In genomic region chr18:49813321-49814146, GRCh38 we compare ENCODE assay signal across 8 cellular contexts. TPM values are rescaled to one million over a fixed set of nuclear protein-coding genes. Genes with fewer than 3 reads are reported as not detected.
A peak's percentile ranks its signal among the peaks of the same experiment; 100 is the strongest.
DNase-seq lines count a peak whose midpoint lies in the region; TF ChIP-seq lines count a peak whose summit lies in the region.

ACAA2 (minus strand) TSS chr18:49813533; CDS start chr18:49813484, 49 bp downstream.

- H3K36me3 Mint-ChIP-seq in nephron progenitor cell (ENCODE audit: low read depth), result peaks cover 47% of the 10 kb centered on the region

- H3K4me1 Mint-ChIP-seq in nephron progenitor cell, result peaks cover 35% of the 10 kb centered on the region

- no peak for TF ChIP-seq CTCF in fibroblast of pulmonary artery (IDR thresholded peaks at IDR 0.05; ENCODE audit: low read length, missing control alignments)
- TF ChIP-seq CTCF in nephron progenitor cell (IDR thresholded peaks at IDR 0.05), result no peak
- TF ChIP-seq CTCF in stomach (IDR thresholded peaks at IDR 0.05), result no peak

- H2AFZ ChIP-seq in GM23248 (peak within 1 kb of the TSS; percentile 92), Karpas-422 (ENCODE audit: low read length) (peak within 1 kb of the TSS; percentile 97)

- peaks cover 12% of the 10 kb centered on the region for H3F3A ChIP-seq in GM23248 (ENCODE audit: insufficient read depth)

- H4K20me1 ChIP-seq in GM23248 (ENCODE audit: insufficient read depth), result no peaks in the 10 kb centered on the region
- no peaks in the 10 kb centered on the region for H4K20me1 ChIP-seq in Karpas-422 (ENCODE audit: insufficient read depth, low read depth, low read length)

- WGBS in GM23248 (ENCODE audit: low coverage in 1 of 2, low lambda C conversion rate in 2 of 2, missing lambda C conversion rate in 2 of 2), 2 experiments, result 1% methylated on average over 38 to 70 of the region's 74 CpGs
- 0 to 1% (median 1%) methylated on average over 40 to 74 of the region's 74 CpGs for WGBS in stomach, 5 donors

- H3K4me3 Mint-ChIP-seq in nephron progenitor cell, result peak within 1 kb of the TSS; percentile 97

- H3K79me2 ChIP-seq in GM23248 (ENCODE audit: insufficient read depth), result peaks cover 76% of the 10 kb centered on the region
- H3K79me2 ChIP-seq in Karpas-422 (ENCODE audit: low read length), result peaks cover 47% of the 10 kb centered on the region

- H3K36me3 ChIP-seq in GM23248 (ENCODE audit: low read depth) (no peaks in the 10 kb centered on the region; the same call in 1 of the 2 replicates), Karpas-422 (ENCODE audit: insufficient read depth, low read length) (no peaks in the 10 kb centered on the region), stomach (no peaks in the 10 kb centered on the region)

- H3K27me3 ChIP-seq in GM23248 (replicated peaks; ENCODE audit: insufficient read depth) (no peaks in the 10 kb centered on the region), Karpas-422 (ENCODE audit: low read length) (no peaks in the 10 kb centered on the region), stomach (no peaks in the 10 kb centered on the region)

- intact Hi-C loops in stomach (cut with DNase I; ENCODE audit: low total_unique reads), result no loop called here

- H3K27ac Mint-ChIP-seq in nephron progenitor cell, result peak within 1 kb of the TSS; percentile 99

- peaks cover 4% of the 10 kb centered on the region for H3K27me3 Mint-ChIP-seq in nephron progenitor cell (ENCODE audit: low read depth, poor library complexity)

- H3K9me3 Mint-ChIP-seq in nephron progenitor cell, result peaks cover 30% of the 10 kb centered on the region

- no peaks in the 10 kb centered on the region for H3K9me3 ChIP-seq in GM23248 (ENCODE audit: low read depth)
- peaks cover 3% of the 10 kb centered on the region; the same call in 1 of the 2 replicates for H3K9me3 ChIP-seq in Karpas-422 (ENCODE audit: low read length)
- H3K9me3 ChIP-seq in stomach, result peaks cover 0 to 11% (median 3%) of the 10 kb centered on the region in 4 donors

- H3K27ac ChIP-seq in GM23248, result peak within 1 kb of the TSS; percentile 90
- peak within 1 kb of the TSS; percentile 89 for H3K27ac ChIP-seq in Karpas-422 (ENCODE audit: low read length)
- peak within 1 kb of the TSS; percentile 94 to 98 (median 96) for H3K27ac ChIP-seq in stomach

- H3K9me2 ChIP-seq in GM23248 (ENCODE audit: insufficient read depth), result no peaks in the 10 kb centered on the region
- H3K9me2 ChIP-seq in Karpas-422 (replicated peaks; ENCODE audit: insufficient read depth, low read length), result no peaks in the 10 kb centered on the region

- no peak for TF ChIP-seq EP300 in stomach (IDR thresholded peaks at IDR 0.05)

- in situ Hi-C loops in GM23248 (cut with MboI), result no loop called here

- peak within 1 kb of the TSS; percentile 99 for H3K9ac ChIP-seq in GM23248
- peak within 1 kb of the TSS; percentile 88 for H3K9ac ChIP-seq in Karpas-422 (ENCODE audit: low read length)

- H3K4me2 ChIP-seq in GM23248 (ENCODE audit: unreplicated experiment), result peak within 1 kb of the TSS; percentile 93
- H3K4me2 ChIP-seq in Karpas-422 (ENCODE audit: low read depth, low read length, poor library complexity, severe bottlenecking), result peak within 1 kb of the TSS; percentile 95

- peak; percentile 83 for TF ChIP-seq POLR2A in Raji (IDR thresholded peaks at IDR 0.05; ENCODE audit: insufficient read depth, low read depth, low read length)
- no peak for TF ChIP-seq POLR2A in stomach (IDR thresholded peaks at IDR 0.05)

- H3K4me3 ChIP-seq in GM23248 (peak within 1 kb of the TSS; percentile 94), Karpas-422 (ENCODE audit: low read length) (peak within 1 kb of the TSS; percentile 73), fibroblast of pulmonary artery (replicated peaks; ENCODE audit: low read depth, low read length) (peak within 1 kb of the TSS; percentile 84), stomach (peak within 1 kb of the TSS; percentile 66 to 81 (median 78))

- peaks cover 21% of the 10 kb centered on the region for H3K4me1 ChIP-seq in GM23248 (ENCODE audit: insufficient read depth)
- peaks cover 22% of the 10 kb centered on the region for H3K4me1 ChIP-seq in Karpas-422 (ENCODE audit: low read length)
- H3K4me1 ChIP-seq in stomach, result peaks cover 9 to 33% (median 24%) of the 10 kb centered on the region in 4 donors

- DNase-seq in EH (ENCODE audit: low read depth) (peak; percentile 90), GM23248 (peak; percentile 95), Karpas-422 (peak; percentile 92), fibroblast of pulmonary artery (ENCODE audit: low read depth) (peak; percentile 91), nephron progenitor cell (peak; percentile 84), stomach (peak; percentile 89)
- peak; percentile 78 for DNase-seq in activated T-helper 9 cell treated with anti-CD3 and anti-CD28 coated beads, Interleukin-2, amount 50 U/mL, for 16 hours (ENCODE audit: low read depth)

RNA-seq across cellular contexts. Expression of gene ACAA2, which starts in this region (rescaled TPM):
- total RNA-seq in GM23248 (2014; rRNA removed; shearing (Covaris generic)), result 50.3 and 55.6 TPM in 2 replicates
- polyA plus RNA-seq in GM23248 (2016; fragmentation: Nextera tagmentation; extraction: Ambion mirVana), result 94.8 and 99.6 TPM in 2 replicates
- 46.9 and 54.4 TPM in 2 replicates for total RNA-seq in Karpas-422 (2014; rRNA removed; shearing (Covaris generic); ENCODE audit: low replicate concordance)
- 100 to 1,000 TPM in 1 of 5 donors, 10 to 100 TPM in 4; 25.6 to 122 (median 45.5) TPM for total RNA-seq in stomach
- 10 to 100 TPM; 23.3 to 36.8 (median 35.3) TPM for polyA plus RNA-seq in stomach

Comparison
In these comparisons a context has a peak if more than half of its experiments do, and no peak if none do; other contexts are left out.
1. Peak in every context shown above with its lines: DNase-seq, H3K4me3 ChIP-seq and H3K27ac ChIP-seq.